Comparison of ENCODE assay signal across 8 cellular contexts in genomic region chr10:30435068-30435422, GRCh38. TPM values are rescaled to one million over a fixed set of nuclear protein-coding genes. Genes with fewer than 3 reads are reported as not detected.
DNase-seq lines count a peak whose midpoint lies in the region; ATAC-seq, FAIRE-seq and TF ChIP-seq lines count a peak whose summit lies in the region.

No MANE protein-coding gene starts in this region.

- H3K9ac ChIP-seq in liver (ENCODE audit: low read depth in 1 of 2, low read length in 2 of 2) = peak overlapping the region; percentile 90 to 98

- no peak for FAIRE-seq in bronchial epithelial cell (lab: Jason Lieb, UNC)

- H3K36me3 ChIP-seq in BJ (ENCODE audit: control insufficient read depth, insufficient read depth, low read length) (no peaks in the 10 kb centered on the region; the same call in 1 of the 2 replicates), MG63 (no peaks in the 10 kb centered on the region; the same call in 1 of the 2 replicates), bronchial epithelial cell (ENCODE audit: control insufficient read depth, insufficient read depth, low read length) (peaks cover 2% of the 10 kb centered on the region), liver (ENCODE audit: control insufficient read depth in 4 of 4, insufficient read depth in 3 of 4, low read depth in 1 of 4, low read length in 3 of 4) (peaks cover 0 to 4% (median 2%) of the 10 kb centered on the region in 4 donors), thoracic aorta (peaks cover 8% of the 10 kb centered on the region)

- ATAC-seq in thoracic aorta (ENCODE audit: insufficient number of reproducible peaks, low FRiP score, low read depth) = no peak

- TF ChIP-seq CTCF in BJ (IDR thresholded peaks at IDR 0.05; ENCODE audit: insufficient read depth, low read depth, low read length) (no peak), bronchial epithelial cell (IDR thresholded peaks at IDR 0.05; ENCODE audit: insufficient read depth, low read length, severe bottlenecking) (no peak), liver (IDR thresholded peaks at IDR 0.05; ENCODE audit: low read depth, low read length, missing input control) (no peak), thoracic aorta (IDR thresholded peaks at IDR 0.05) (no peak)

- WGBS in liver = 14% methylated on average over 13 of the region's 13 CpGs

- peak overlapping the region; percentile 88 for H3K4me3 ChIP-seq in BJ (ENCODE audit: low read depth, low read length)
- H3K4me3 ChIP-seq in MG63 = peak overlapping the region; percentile 78
- H3K4me3 ChIP-seq in bronchial epithelial cell (ENCODE audit: low read depth, low read length) = peak overlapping the region; percentile 83
- H3K4me3 ChIP-seq in liver (ENCODE audit: low read depth in 1 of 3, low read length in 3 of 3) = peak overlapping the region; percentile 71 to 83 (median 78)
- peak overlapping the region; percentile 97 for H3K4me3 ChIP-seq in thoracic aorta

- POLR2A ChIA-PET in BJ (lab: Charles Lee) = no interaction called here

- H3K9me3 ChIP-seq in MG63 (no peaks in the 10 kb centered on the region), liver (ENCODE audit: control insufficient read depth in 4 of 4, low read length in 3 of 4) (no peaks in the 10 kb centered on the region), thoracic aorta (no peaks in the 10 kb centered on the region)

- H3K27me3 ChIP-seq in BJ (ENCODE audit: control insufficient read depth, insufficient read depth, low read length) (no peaks in the 10 kb centered on the region), MG63 (no peaks in the 10 kb centered on the region), bronchial epithelial cell (ENCODE audit: control insufficient read depth, insufficient read depth, low read length) (no peaks in the 10 kb centered on the region), liver (ENCODE audit: control insufficient read depth in 4 of 4, insufficient read depth in 4 of 4, low read length in 3 of 4) (no peaks in the 10 kb centered on the region), thoracic aorta (replicated peaks; ENCODE audit: insufficient read depth) (no peaks in the 10 kb centered on the region)

- H3K4me1 ChIP-seq in liver (ENCODE audit: control insufficient read depth in 4 of 4, insufficient read depth in 4 of 4, low read length in 3 of 4) = peaks cover 0 to 24% (median 5%) of the 10 kb centered on the region in 4 donors
- peaks cover 20 to 39% of the 10 kb centered on the region in 2 donors for H3K4me1 ChIP-seq in thoracic aorta (ENCODE audit: control insufficient read depth in 1 of 2, low read depth in 2 of 2)

- H3K27ac ChIP-seq in liver (ENCODE audit: low read depth in 1 of 2, low read length in 2 of 2) (peak overlapping the region; percentile 95 to 96), thoracic aorta (peak overlapping the region; percentile 98 to 99)

- CTCF ChIA-PET in BJ (lab: Yijun Ruan, JAX) = interaction anchor here (1.0 kb wide), 1 partner anchor 99 kb away, joined by 3 read pairs; no protein-coding TSS in a partner anchor

- TF ChIP-seq RAD21 in liver (IDR thresholded peaks at IDR 0.05) = no peak

- no peak for DNase-seq in BJ (ENCODE audit: low read depth)
- no peak for DNase-seq in MG63
- DNase-seq in bronchial epithelial cell (ENCODE audit: low read depth) = no peak
- no peak for DNase-seq in thoracic aorta (ENCODE audit: low spot score)
- DNase-seq in stimulated activated CD4-positive, alpha-beta T cell treated with anti-CD3 and anti-CD28 coated beads, Interleukin-2, amount 100 ng/mL, for 48 hours = no peak
- DNase-seq in activated CD4-positive, CD25-positive, alpha-beta regulatory T cell (lab: John Stamatoyannopoulos, UW) = no peak
- no peak for DNase-seq in NCI-H510A treated with DMSO at 0.1 percent for 48 hours (lab: John Stamatoyannopoulos, UW)

TF ChIP-seq in liver, 16 proteins besides CTCF, POLR2A, EP300 and RAD21:
- no peak for TF ChIP-seq NR2F2 (IDR thresholded peaks at IDR 0.05)
- no peak for TF ChIP-seq REST (IDR thresholded peaks at IDR 0.05)
- TF ChIP-seq RXRA (IDR thresholded peaks at IDR 0.05) = no peak
- TF ChIP-seq EGR1 (IDR thresholded peaks at IDR 0.05; ENCODE audit: low read depth in 2 of 2) = no peak
- TF ChIP-seq JUND (IDR thresholded peaks at IDR 0.05) = no peak
- TF ChIP-seq FOXA2 (IDR thresholded peaks at IDR 0.05) = no peak

RNA-seq across cellular contexts. Expression of gene MAP3K8, which starts 1.1 kb away (rescaled TPM):
- polyA plus RNA-seq in BJ (2011; rRNA removed) = 13.7 and 18.5 TPM in 2 replicates
- polyA minus RNA-seq in BJ (2011; rRNA and poly(A)+ RNA removed) = 16.1 and 20.0 TPM in 2 replicates
- 0.10 and 1.4 TPM in 2 replicates for total RNA-seq in MG63 (2014; rRNA removed; shearing (Covaris generic); ENCODE audit: low replicate concordance)
- 1.6 and 3.5 TPM in 2 replicates for total RNA-seq in bronchial epithelial cell
- 10 to 100 TPM in 1 of 2 donors, 1 to 10 TPM in 1; 7.3 to 11.4 TPM for total RNA-seq in liver
- 1 to 10 TPM; 2.1 to 4.9 TPM for polyA plus RNA-seq in liver
- 10 to 100 TPM; 63.4 to 64.3 TPM for total RNA-seq in thoracic aorta

Comparison
In these comparisons a context has a peak if more than half of its experiments do, and no peak if none do; other contexts are left out.
1. RNA of gene MAP3K8, which starts 1.1 kb away (total RNA-seq): 63.4 to 64.3 TPM in thoracic aorta; 7.3 to 11.4 TPM in liver, 1.6 to 3.5 TPM in bronchial epithelial cell and 0.10 to 1.4 TPM in MG63; every median in the first group is over 4 times any median in the second.
2. Peak in every context shown above with its lines, with median percentiles within 50 percentile points of each other: H3K4me3 ChIP-seq.